ENCODE assay signal across 20 cellular contexts in the genomic region with DNA sequence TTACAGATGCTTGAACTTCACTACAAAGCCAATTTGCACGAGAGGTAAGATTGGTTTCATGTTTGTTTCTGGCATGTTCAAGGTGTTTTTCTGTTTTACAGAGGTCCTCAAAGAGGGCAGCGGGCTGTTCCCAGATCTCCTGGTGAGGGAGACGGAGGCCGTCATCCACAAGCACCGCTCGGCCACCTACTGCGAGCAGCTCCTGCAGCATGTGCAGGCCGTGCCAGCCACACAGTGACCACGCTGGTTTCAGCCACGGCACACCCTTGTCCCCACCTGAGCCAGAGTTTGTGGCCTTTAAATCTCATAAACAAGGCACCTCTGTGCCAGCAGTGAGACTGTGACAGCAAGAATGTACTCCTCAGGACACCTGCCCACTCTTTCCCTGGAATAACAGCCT. TPM values are rescaled to one million over a fixed set of nuclear protein-coding genes. Genes with fewer than 3 reads are reported as not detected.
DNase-seq lines count a peak whose midpoint lies in the region; ATAC-seq, FAIRE-seq and TF ChIP-seq lines count a peak whose summit lies in the region.
"Had no signal": no experiment of that assay in that cellular context is flagged by ENCODE, and none has a peak within 500 bp of the region (broad histone marks: within the 10 kb centered on the region; RNA-seq: fewer than 3 reads in every experiment).

No MANE protein-coding gene starts in this region.

- intact Hi-C loops in kidney (cut with DNase I), result loop anchor here (10.0 kb wide), 1 partner anchor 89 kb away; a partner anchor contains a TSS

- no peaks in the 10 kb centered on the region for H3K79me2 ChIP-seq in osteoblast (ENCODE audit: insufficient read depth, low read length)

- in situ Hi-C loops in GM13976 (cut with MboI; ENCODE audit: low sequenced_read_pairs, unreplicated experiment), result loop anchor here (5.0 kb wide), 1 partner anchor 87 kb away; no protein-coding TSS in a partner anchor

- H3K27me3 ChIP-seq in osteoblast (ENCODE audit: insufficient read depth, low read length), result no peaks in the 10 kb centered on the region
- H3K27me3 ChIP-seq: BLaER1 treated with 17β-estradiol and CSF1 and Interleukin-3, amounts not matched to agents 10 nM and 100 nM had no signal

- H2AFZ ChIP-seq in osteoblast (ENCODE audit: low read length), result no peak overlapping the region

- no peak overlapping the region for H3K9ac ChIP-seq in kidney (ENCODE audit: low read length in 2 of 2)
- H3K9ac ChIP-seq: BLaER1 treated with 17β-estradiol and CSF1 and Interleukin-3, amounts not matched to agents 10 nM and 100 nM had no signal

- H3K9me3 ChIP-seq in kidney (ENCODE audit: control insufficient read depth in 1 of 2, low read length in 2 of 2), result no peaks in the 10 kb centered on the region
- no peaks in the 10 kb centered on the region for H3K9me3 ChIP-seq in osteoblast (ENCODE audit: low read depth, low read length)
- H3K9me3 ChIP-seq: A549, Caco-2 had no signal

- H3K4me1 ChIP-seq in kidney (ENCODE audit: control insufficient read depth in 1 of 2, insufficient read depth in 1 of 2, low read depth in 1 of 2, low read length in 2 of 2), result no peaks in the 10 kb centered on the region
- no peaks in the 10 kb centered on the region for H3K4me1 ChIP-seq in osteoblast (ENCODE audit: insufficient read depth, low read length)
- H3K4me1 ChIP-seq: A549; BLaER1 treated with 17β-estradiol and CSF1 and Interleukin-3, amounts not matched to agents 10 nM and 100 nM; Caco-2 had no signal

- TF ChIP-seq CTCF in 22Rv1 (IDR thresholded peaks at IDR 0.05) (no peak), GM13976 (IDR thresholded peaks at IDR 0.05; ENCODE audit: borderline replicate concordance, control extremely low read depth, extremely low read depth, insufficient read depth, missing control alignments) (no peak), kidney (IDR thresholded peaks at IDR 0.05; ENCODE audit: borderline replicate concordance, extremely low read depth, insufficient read depth) (no peak), osteoblast (IDR thresholded peaks at IDR 0.05; ENCODE audit: extremely low read depth, low read depth, low read length) (no peak)

- no peaks in the 10 kb centered on the region for H4K20me1 ChIP-seq in osteoblast (ENCODE audit: insufficient read depth, low read length)

- H3K27ac ChIP-seq in 22Rv1, result peak overlapping the region; percentile 15; the same call in 1 of the 2 replicates
- H3K27ac ChIP-seq in kidney (ENCODE audit: low read depth in 2 of 2, low read length in 2 of 2), result no peak overlapping the region
- H3K27ac ChIP-seq in osteoblast (ENCODE audit: low read depth, low read length), result no peak overlapping the region
- H3K27ac ChIP-seq: A549; BLaER1 treated with 17β-estradiol and CSF1 and Interleukin-3, amounts not matched to agents 10 nM and 100 nM; C4-2B had no signal

- ATAC-seq in HG03342 (IDR thresholded peaks at IDR 0.05; ENCODE audit: unreplicated experiment), result no peak

- no peak overlapping the region for H3K4me2 ChIP-seq in osteoblast (ENCODE audit: insufficient read depth, low read length)
- H3K4me2 ChIP-seq: A549; BLaER1 treated with 17β-estradiol and CSF1 and Interleukin-3, amounts not matched to agents 10 nM and 100 nM had no signal

- DNase-seq in GM13976 (ENCODE audit: low spot score), result peak; percentile 17
- DNase-seq in kidney, result peak; percentile 76
- DNase-seq in osteoblast (ENCODE audit: insufficient read length, low spot score, missing footprints), result peak; percentile 46
- no peak for DNase-seq in NCI-H146 treated with DMSO at 0.1 percent for 48 hours (lab: John Stamatoyannopoulos, UW; ENCODE audit: unreplicated experiment)
- DNase-seq in T-helper 9 cell, result no peak
- DNase-seq in NCI-H2081 (lab: John Stamatoyannopoulos, UW), result no peak
- DNase-seq: AML-193; Caco-2; Calu3; CD4-positive, alpha-beta T cell; CD8-positive, alpha-beta T cell; DMS79 treated with DMSO at 0.1 percent for 48 hours; GF-D8 had no signal

- H3K4me3 ChIP-seq in kidney (ENCODE audit: low read length in 2 of 2) (no peak overlapping the region), osteoblast (ENCODE audit: insufficient read depth, low read length) (no peak overlapping the region)
- H3K4me3 ChIP-seq: A549; BLaER1 treated with 17β-estradiol and CSF1 and Interleukin-3, amounts not matched to agents 10 nM and 100 nM had no signal

- H3K36me3 ChIP-seq in kidney (ENCODE audit: control insufficient read depth in 1 of 2, insufficient read depth in 2 of 2, low read length in 2 of 2) (peaks cover 10 to 23% of the 10 kb centered on the region in 2 donors), osteoblast (ENCODE audit: insufficient read depth, low read length) (peaks cover 20% of the 10 kb centered on the region)

- no peak for FAIRE-seq in kidney (lab: Jason Lieb, UNC)
- FAIRE-seq: A549, D721Med, GM18507 had no signal

RNA-seq across cellular contexts. Expression of a gene that starts 46.9 kb away (rescaled TPM):
- total RNA-seq in kidney, result 168 TPM
- 40.4 TPM for polyA plus RNA-seq in kidney (ENCODE audit: insufficient read depth, low read depth, low replicate concordance)
- total RNA-seq in osteoblast, result 109 and 126 TPM in 2 replicates

RNA-seq across cellular contexts. Expression of a gene that starts 58.3 kb away (rescaled TPM):
- total RNA-seq in kidney, result 15.9 TPM
- polyA plus RNA-seq in kidney (ENCODE audit: insufficient read depth, low read depth, low replicate concordance), result 21.4 TPM
- total RNA-seq in osteoblast, result 5.9 and 6.5 TPM in 2 replicates

RNA-seq across cellular contexts. Expression of a gene that starts 58.9 kb away (rescaled TPM):
- total RNA-seq in kidney (29.7 TPM), osteoblast (19.7 and 22.4 TPM in 2 replicates)
- polyA plus RNA-seq in kidney (ENCODE audit: insufficient read depth, low read depth, low replicate concordance), result 11.6 TPM

Comparison
In these comparisons a context has a peak if more than half of its experiments do, and no peak if none do; other contexts are left out.
1. DNase-seq: peak in GM13976 (single experiment), kidney (single experiment) and osteoblast (single experiment); none in NCI-H146 treated with DMSO at 0.1 percent for 48 hours (single experiment), T-helper 9 cell (single experiment) and NCI-H2081 (0 of 2).